Comparison of ENCODE assay signal across 11 cellular contexts in genomic region chr3:151067158-151067557, GRCh38. TPM values are rescaled to one million over a fixed set of nuclear protein-coding genes. Genes with fewer than 3 reads are reported as not detected.
DNase-seq lines count a peak whose midpoint lies in the region; ATAC-seq and TF ChIP-seq lines count a peak whose summit lies in the region.
"Had no signal": no experiment of that assay in that cellular context is flagged by ENCODE, and none has a peak within 500 bp of the region (broad histone marks: within the 10 kb centered on the region; RNA-seq: fewer than 3 reads in every experiment).

No MANE protein-coding gene starts in this region.

- no peak overlapping the region for H3K27ac ChIP-seq in OCI-LY3 (ENCODE audit: low read length)
- H3K27ac ChIP-seq: Peyer's patch had no signal

- H3K27me3 Mint-ChIP-seq in progenitor cell of endocrine pancreas = no peaks in the 10 kb centered on the region

- H3K9me3 ChIP-seq in OCI-LY3 (ENCODE audit: insufficient read depth, low read length) = no peaks in the 10 kb centered on the region
- H3K9me3 ChIP-seq: Peyer's patch had no signal

- H3K9ac ChIP-seq in OCI-LY3 (ENCODE audit: low read length) = no peak overlapping the region

- TF ChIP-seq CTCF in OCI-LY3 (IDR thresholded peaks at IDR 0.05; ENCODE audit: low read depth, low read length) (peak; percentile 76), fibroblast of mammary gland (conservative IDR thresholded peaks at IDR 0.05; ENCODE audit: control insufficient read depth, insufficient read depth, low read depth, low read length) (peak; percentile 16), progenitor cell of endocrine pancreas (IDR thresholded peaks at IDR 0.05; ENCODE audit: unreplicated experiment) (no peak)

- ATAC-seq in GM19351 (IDR thresholded peaks at IDR 0.05; ENCODE audit: unreplicated experiment) = peak; percentile 53
- no peak for ATAC-seq in HG02571 (IDR thresholded peaks at IDR 0.05; ENCODE audit: unreplicated experiment)

- H3K36me3 ChIP-seq in OCI-LY3 (replicated peaks; ENCODE audit: low read depth, low read length) = no peaks in the 10 kb centered on the region
- H3K36me3 ChIP-seq: Peyer's patch had no signal

- H3K27me3 ChIP-seq in OCI-LY3 (ENCODE audit: low read depth, low read length) = 0 out of 2 replicates have a peak, but pooled peaks cover 3% of the 10 kb centered on the region
- H3K27me3 ChIP-seq: Peyer's patch had no signal

- H3K4me3 ChIP-seq in OCI-LY3 (ENCODE audit: low read length) (no peak overlapping the region), fibroblast of mammary gland (ENCODE audit: control insufficient read depth, low read depth, low read length) (no peak overlapping the region)
- H3K4me3 ChIP-seq: Peyer's patch had no signal

- no peaks in the 10 kb centered on the region for H3K79me2 ChIP-seq in OCI-LY3 (ENCODE audit: low read length)

- no peak overlapping the region for H3K4me2 ChIP-seq in OCI-LY3 (ENCODE audit: low read length)

- H3K4me3 Mint-ChIP-seq in progenitor cell of endocrine pancreas (ENCODE audit: low read depth) = no peak overlapping the region
- H3K4me3 Mint-ChIP-seq: central memory CD8-positive, alpha-beta T cell; HFFc6 had no signal

- H3K36me3 Mint-ChIP-seq in progenitor cell of endocrine pancreas (ENCODE audit: insufficient read depth) = no peaks in the 10 kb centered on the region

- no peaks in the 10 kb centered on the region for H3K9me3 Mint-ChIP-seq in progenitor cell of endocrine pancreas (ENCODE audit: low read depth)
- H3K9me3 Mint-ChIP-seq: central memory CD8-positive, alpha-beta T cell; HFFc6 had no signal

- no peaks in the 10 kb centered on the region for H4K20me1 ChIP-seq in OCI-LY3 (ENCODE audit: insufficient read depth, low read length)

- no peak overlapping the region for H2AFZ ChIP-seq in OCI-LY3 (ENCODE audit: low read depth, low read length)

- DNase-seq in DMS153 (lab: John Stamatoyannopoulos, UW) = peak; percentile 4
- DNase-seq in DMS153 treated with DMSO at 0.1 percent for 48 hours (lab: John Stamatoyannopoulos, UW; ENCODE audit: unreplicated experiment) = no peak
- peak; percentile 8 for DNase-seq in fibroblast of mammary gland (ENCODE audit: low read depth)
- no peak for DNase-seq in stimulated activated CD4-positive, alpha-beta T cell treated with anti-CD3 and anti-CD28 coated beads, Interleukin-1b, Interleukin-23, amount 100 ng/mL, for 48 hours
- no peak for DNase-seq in progenitor cell of endocrine pancreas (ENCODE audit: low spot score, unreplicated experiment)
- DNase-seq: HFFc6, Peyer's patch had no signal

- H3K27ac Mint-ChIP-seq in progenitor cell of endocrine pancreas = no peak overlapping the region
- H3K27ac Mint-ChIP-seq: HFFc6 had no signal

- no peaks in the 10 kb centered on the region for H3K4me1 Mint-ChIP-seq in progenitor cell of endocrine pancreas (ENCODE audit: low read depth)
- H3K4me1 Mint-ChIP-seq: central memory CD8-positive, alpha-beta T cell had no signal

- no peaks in the 10 kb centered on the region for H3K4me1 ChIP-seq in OCI-LY3 (ENCODE audit: low read length)
- H3K4me1 ChIP-seq: Peyer's patch had no signal

RNA-seq across cellular contexts. Expression of gene MED12L, which starts 18.3 kb away (rescaled TPM):
- 8.9 and 10.8 TPM in 2 replicates for total RNA-seq in progenitor cell of endocrine pancreas

Comparison
In these comparisons a context has a peak if more than half of its experiments do, and no peak if none do; other contexts are left out.
1. DNase-seq: peak in DMS153 (single experiment) and fibroblast of mammary gland (single experiment); none in DMS153 treated with DMSO at 0.1 percent for 48 hours (single experiment), stimulated activated CD4-positive, alpha-beta T cell treated with anti-CD3 and anti-CD28 coated beads, Interleukin-1b, Interleukin-23, amount 100 ng/mL, for 48 hours (single experiment) and progenitor cell of endocrine pancreas (single experiment).